In genomic region chr21:44964381-44964780, GRCh38 we compare ENCODE assay signal across 1 cellular context.
TF ChIP-seq lines count a peak whose summit lies in the region.

No MANE protein-coding gene starts in this region.

TF ChIP-seq in IMR-90, 13 proteins besides CTCF, POLR2A, EP300 and RAD21:
- no peak for TF ChIP-seq ELK1 (IDR thresholded peaks at IDR 0.05; ENCODE audit: borderline replicate concordance, low read depth, low read length)
- TF ChIP-seq MXI1 (IDR thresholded peaks at IDR 0.05; ENCODE audit: borderline replicate concordance, low read depth, low read length): no peak
- no peak for TF ChIP-seq NFE2L2 (IDR thresholded peaks at IDR 0.05; ENCODE audit: low read depth, low read length)
- no peak for TF ChIP-seq RCOR1 (IDR thresholded peaks at IDR 0.05; ENCODE audit: insufficient replicate concordance, low read length)
- TF ChIP-seq BHLHE40 (IDR thresholded peaks at IDR 0.05; ENCODE audit: low read depth, low read length): no peak
- no peak for TF ChIP-seq MAFK (IDR thresholded peaks at IDR 0.05; ENCODE audit: low read depth, low read length)
- TF ChIP-seq, protein P1, sequence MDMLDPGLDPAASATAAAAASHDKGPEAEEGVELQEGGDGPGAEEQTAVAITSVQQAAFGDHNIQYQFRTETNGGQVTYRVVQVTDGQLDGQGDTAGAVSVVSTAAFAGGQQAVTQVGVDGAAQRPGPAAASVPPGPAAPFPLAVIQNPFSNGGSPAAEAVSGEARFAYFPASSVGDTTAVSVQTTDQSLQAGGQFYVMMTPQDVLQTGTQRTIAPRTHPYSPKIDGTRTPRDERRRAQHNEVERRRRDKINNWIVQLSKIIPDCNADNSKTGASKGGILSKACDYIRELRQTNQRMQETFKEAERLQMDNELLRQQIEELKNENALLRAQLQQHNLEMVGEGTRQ (IDR thresholded peaks at IDR 0.05; ENCODE audit: low read depth, low read length): no peak
- no peak for TF ChIP-seq MAZ (IDR thresholded peaks at IDR 0.05; ENCODE audit: borderline replicate concordance, low read depth, low read length)
- TF ChIP-seq SMC3 (IDR thresholded peaks at IDR 0.05; ENCODE audit: low read depth, low read length): no peak
TF ChIP-seq in IMR-90: peak in this region for 0.
